In genomic region chr9:117720066-117720465, GRCh38 we compare ENCODE assay signal across 12 cellular contexts. TPM values are rescaled to one million over a fixed set of nuclear protein-coding genes. Genes with fewer than 3 reads are reported as not detected.
"Had no signal": no experiment of that assay in that cellular context is flagged by ENCODE, and none has a peak within 500 bp of the region (broad histone marks: within the 10 kb centered on the region; RNA-seq: fewer than 3 reads in every experiment).

No MANE protein-coding gene starts in this region.

- H2AFZ ChIP-seq: hepatocyte had no signal

- ATAC-seq: activated CD4-positive, alpha-beta T cell treated with anti-CD3 and anti-CD28 coated beads for 36 hours; activated CD8-positive, alpha-beta T cell treated with anti-CD3 and anti-CD28 coated beads, Interleukin-2, amount 10 ng/mL, durations not matched to agents 7 days and 5 days; naive thymus-derived CD8-positive, alpha-beta T cell had no signal

- DNase-seq: activated CD4-positive, alpha-beta T cell treated with anti-CD3 and anti-CD28 coated beads for 36 hours; activated CD8-positive, alpha-beta memory T cell treated with anti-CD3 and anti-CD28 coated beads, Interleukin-2, amount 50 U/mL, for 48 hours; activated CD8-positive, alpha-beta T cell treated with anti-CD3 and anti-CD28 coated beads, Interleukin-2, amount 10 ng/mL, durations not matched to agents 7 days and 5 days; kidney glomerular epithelial cell; naive thymus-derived CD8-positive, alpha-beta T cell; T-helper 1 cell; WERI-Rb-1 had no signal

- H3K9me3 ChIP-seq: colonic mucosa, gastroesophageal sphincter, transverse colon had no signal

- H3K27me3 ChIP-seq: colonic mucosa, gastroesophageal sphincter, hepatocyte, transverse colon had no signal

- H3K36me3 ChIP-seq: colonic mucosa, gastroesophageal sphincter, transverse colon, WERI-Rb-1 had no signal

- H3K4me3 ChIP-seq: colonic mucosa, gastroesophageal sphincter, hepatocyte, lung, transverse colon had no signal

- H3K4me1 ChIP-seq: colonic mucosa had no signal

- H3K79me2 ChIP-seq: hepatocyte had no signal

- H3K27ac ChIP-seq: colonic mucosa, hepatocyte, WERI-Rb-1 had no signal

RNA-seq across cellular contexts. Expression of gene TLR4, which starts 15.9 kb away (rescaled TPM):
- total RNA-seq: activated CD4-positive, alpha-beta T cell treated with anti-CD3 and anti-CD28 coated beads for 36 hours had no signal
